In the genomic region with DNA sequence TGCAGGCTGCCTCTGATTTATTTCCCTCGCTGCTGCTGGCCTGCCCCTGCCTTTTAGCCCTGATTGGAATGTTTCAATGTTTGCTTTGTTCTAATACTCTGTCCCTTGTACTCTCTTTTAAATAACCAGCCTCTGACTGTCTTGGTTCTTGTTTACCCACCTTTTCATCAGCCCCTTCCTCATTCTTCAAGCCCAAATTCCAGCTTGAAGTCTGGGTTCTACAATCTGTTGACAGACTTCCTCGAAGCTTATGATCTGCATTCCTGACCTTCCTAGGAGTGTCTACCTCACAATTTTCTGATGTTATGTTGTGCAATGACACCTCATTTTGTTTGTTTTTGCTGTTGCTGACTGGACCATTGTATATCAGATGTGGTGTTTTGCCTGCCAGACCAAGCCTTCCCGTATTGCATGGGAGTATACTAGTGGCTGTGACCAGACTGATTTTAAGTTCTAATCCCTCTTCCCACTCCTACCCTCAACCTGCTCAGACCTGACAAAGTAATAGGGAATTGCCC, we compare ENCODE assay signal across 2 cellular contexts.
TF ChIP-seq lines count a peak whose summit lies in the region.

No MANE protein-coding gene starts in this region.

TF ChIP-seq in IMR-90, 13 proteins besides CTCF, POLR2A, EP300 and RAD21:
- TF ChIP-seq CEBPB (IDR thresholded peaks at IDR 0.05; ENCODE audit: low read depth, low read length) = peak; percentile 86
- TF ChIP-seq, protein P1, sequence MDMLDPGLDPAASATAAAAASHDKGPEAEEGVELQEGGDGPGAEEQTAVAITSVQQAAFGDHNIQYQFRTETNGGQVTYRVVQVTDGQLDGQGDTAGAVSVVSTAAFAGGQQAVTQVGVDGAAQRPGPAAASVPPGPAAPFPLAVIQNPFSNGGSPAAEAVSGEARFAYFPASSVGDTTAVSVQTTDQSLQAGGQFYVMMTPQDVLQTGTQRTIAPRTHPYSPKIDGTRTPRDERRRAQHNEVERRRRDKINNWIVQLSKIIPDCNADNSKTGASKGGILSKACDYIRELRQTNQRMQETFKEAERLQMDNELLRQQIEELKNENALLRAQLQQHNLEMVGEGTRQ (IDR thresholded peaks at IDR 0.05; ENCODE audit: low read depth, low read length) = no peak

TF ChIP-seq in K562, 482 proteins besides CTCF, POLR2A, EP300 and RAD21:
- TF ChIP-seq CEBPB (tag; IDR thresholded peaks at IDR 0.05) (peak; percentile 26; the same call in 1 of the 2 replicates), ETV6 (IDR thresholded peaks at IDR 0.05; ENCODE audit: borderline replicate concordance in 1 of 2, low read depth in 2 of 2, low read length in 1 of 2) (no peak), ETV6 (CRISPR knock-in tag; IDR thresholded peaks at IDR 0.05; ENCODE audit: borderline replicate concordance) (no peak), ZNF717 (CRISPR knock-in tag; IDR thresholded peaks at IDR 0.05) (no peak), ZNF324 (CRISPR knock-in tag; IDR thresholded peaks at IDR 0.05) (no peak), ELF2 (CRISPR knock-in tag; IDR thresholded peaks at IDR 0.05) (no peak), ZNF584 (CRISPR knock-in tag; IDR thresholded peaks at IDR 0.05; ENCODE audit: low read depth) (no peak), CEBPG (CRISPR knock-in tag; IDR thresholded peaks at IDR 0.05) (no peak), CEBPG (tag; conservative IDR thresholded peaks at IDR 0.05 in 1 of 2, IDR thresholded peaks at IDR 0.05 in 1 of 2) (peak in 1 of 2 experiments; percentile 61; a peak in 1 of 4 replicates), GTF2A2 (tag; IDR thresholded peaks at IDR 0.05) (no peak), RAD51 (IDR thresholded peaks at IDR 0.05; ENCODE audit: borderline replicate concordance, low read depth) (no peak), ZNF124 (CRISPR knock-in tag; IDR thresholded peaks at IDR 0.05) (no peak)
- TF ChIP-seq, protein P2, sequence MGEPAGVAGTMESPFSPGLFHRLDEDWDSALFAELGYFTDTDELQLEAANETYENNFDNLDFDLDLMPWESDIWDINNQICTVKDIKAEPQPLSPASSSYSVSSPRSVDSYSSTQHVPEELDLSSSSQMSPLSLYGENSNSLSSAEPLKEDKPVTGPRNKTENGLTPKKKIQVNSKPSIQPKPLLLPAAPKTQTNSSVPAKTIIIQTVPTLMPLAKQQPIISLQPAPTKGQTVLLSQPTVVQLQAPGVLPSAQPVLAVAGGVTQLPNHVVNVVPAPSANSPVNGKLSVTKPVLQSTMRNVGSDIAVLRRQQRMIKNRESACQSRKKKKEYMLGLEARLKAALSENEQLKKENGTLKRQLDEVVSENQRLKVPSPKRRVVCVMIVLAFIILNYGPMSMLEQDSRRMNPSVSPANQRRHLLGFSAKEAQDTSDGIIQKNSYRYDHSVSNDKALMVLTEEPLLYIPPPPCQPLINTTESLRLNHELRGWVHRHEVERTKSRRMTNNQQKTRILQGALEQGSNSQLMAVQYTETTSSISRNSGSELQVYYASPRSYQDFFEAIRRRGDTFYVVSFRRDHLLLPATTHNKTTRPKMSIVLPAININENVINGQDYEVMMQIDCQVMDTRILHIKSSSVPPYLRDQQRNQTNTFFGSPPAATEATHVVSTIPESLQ (CRISPR knock-in tag; IDR thresholded peaks at IDR 0.05) = no peak
- TF ChIP-seq, protein P3, sequence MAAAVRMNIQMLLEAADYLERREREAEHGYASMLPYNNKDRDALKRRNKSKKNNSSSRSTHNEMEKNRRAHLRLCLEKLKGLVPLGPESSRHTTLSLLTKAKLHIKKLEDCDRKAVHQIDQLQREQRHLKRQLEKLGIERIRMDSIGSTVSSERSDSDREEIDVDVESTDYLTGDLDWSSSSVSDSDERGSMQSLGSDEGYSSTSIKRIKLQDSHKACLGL (CRISPR knock-in tag; IDR thresholded peaks at IDR 0.05; ENCODE audit: borderline replicate concordance, poor library complexity, severe bottlenecking) = no peak
- TF ChIP-seq, protein P4, sequence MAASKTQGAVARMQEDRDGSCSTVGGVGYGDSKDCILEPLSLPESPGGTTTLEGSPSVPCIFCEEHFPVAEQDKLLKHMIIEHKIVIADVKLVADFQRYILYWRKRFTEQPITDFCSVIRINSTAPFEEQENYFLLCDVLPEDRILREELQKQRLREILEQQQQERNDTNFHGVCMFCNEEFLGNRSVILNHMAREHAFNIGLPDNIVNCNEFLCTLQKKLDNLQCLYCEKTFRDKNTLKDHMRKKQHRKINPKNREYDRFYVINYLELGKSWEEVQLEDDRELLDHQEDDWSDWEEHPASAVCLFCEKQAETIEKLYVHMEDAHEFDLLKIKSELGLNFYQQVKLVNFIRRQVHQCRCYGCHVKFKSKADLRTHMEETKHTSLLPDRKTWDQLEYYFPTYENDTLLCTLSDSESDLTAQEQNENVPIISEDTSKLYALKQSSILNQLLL (CRISPR knock-in tag; IDR thresholded peaks at IDR 0.05; ENCODE audit: borderline replicate concordance) = no peak
